Comparison of ENCODE assay signal across 26 cellular contexts in the genomic region with DNA sequence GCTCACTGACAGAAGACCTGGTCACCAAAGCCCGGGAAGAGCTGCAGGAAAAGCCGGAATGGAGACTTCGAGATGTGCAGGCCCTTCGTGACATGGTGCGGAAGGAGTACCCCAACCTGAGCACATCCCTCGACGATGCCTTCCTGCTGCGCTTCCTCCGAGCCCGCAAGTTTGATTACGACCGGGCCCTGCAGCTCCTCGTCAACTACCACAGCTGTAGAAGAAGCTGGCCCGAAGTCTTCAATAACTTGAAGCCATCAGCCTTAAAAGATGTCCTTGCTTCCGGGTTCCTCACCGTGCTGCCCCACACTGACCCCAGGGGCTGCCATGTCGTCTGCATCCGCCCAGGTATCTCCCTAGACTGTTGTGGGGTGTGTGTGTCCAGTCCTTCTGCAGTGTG.
"Had no signal": no experiment of that assay in that cellular context is flagged by ENCODE, and none has a peak within 500 bp of the region (broad histone marks: within the 10 kb centered on the region; RNA-seq: fewer than 3 reads in every experiment).

No MANE protein-coding gene starts in this region.

- H3K27ac ChIP-seq: brain microvascular endothelial cell, cardiac muscle cell, SK-N-MC had no signal

- H3K4me3 Mint-ChIP-seq: activated CD4-positive, alpha-beta memory T cell treated with anti-CD3 and anti-CD28 coated beads for 36 hours; activated CD4-positive, alpha-beta T cell treated with anti-CD3 and anti-CD28 coated beads, Interleukin-2, amount 10 ng/mL, durations not matched to agents 7 days and 5 days; activated naive CD4-positive, alpha-beta T cell treated with anti-CD3 and anti-CD28 coated beads, Interleukin-2, amount 10 ng/mL, durations not matched to agents 7 days and 5 days; activated naive CD8-positive, alpha-beta T cell treated with anti-CD3 and anti-CD28 coated beads for 36 hours; activated T-cell treated with anti-CD3 and anti-CD28 coated beads, Interleukin-2, amount 50 U/mL, for 72 hours; T-cell had no signal

- H3K27me3 ChIP-seq: brain microvascular endothelial cell, cardiac muscle cell had no signal

- H3K4me3 ChIP-seq: cardiac muscle cell, SK-N-MC had no signal

- ATAC-seq: activated T-cell treated with anti-CD3 and anti-CD28 coated beads, Interleukin-2, amount 50 U/mL, for 72 hours; Right ventricle myocardium inferior; T-cell had no signal

- DNase-seq: activated B cell treated with CpG ODN at 0.5 μM for 24 hours; activated CD4-positive, alpha-beta memory T cell treated with anti-CD3 and anti-CD28 coated beads for 36 hours; activated CD4-positive, alpha-beta T cell treated with anti-CD3 and anti-CD28 coated beads for 1 hour; activated CD4-positive, alpha-beta T cell treated with anti-CD3 and anti-CD28 coated beads, Interleukin-2, amount 10 ng/mL, durations not matched to agents 7 days and 5 days; activated CD8-positive, alpha-beta memory T cell treated with anti-CD3 and anti-CD28 coated beads for 24 hours; activated gamma-delta T cell treated with Interleukin-2 at 50 U/mL for 16 hours; activated naive CD4-positive, alpha-beta T cell treated with anti-CD3 and anti-CD28 coated beads, Interleukin-2, amount 10 ng/mL, durations not matched to agents 7 days and 5 days; activated naive CD8-positive, alpha-beta T cell treated with anti-CD3 and anti-CD28 coated beads for 36 hours; activated T-cell treated with anti-CD3 and anti-CD28 coated beads, Interleukin-2, amount 50 U/mL, for 72 hours; brain microvascular endothelial cell; KG1; MV-4-11; NCI-H1092 treated with DMSO at 0.1 percent for 48 hours; NCI-H1417 treated with DMSO at 0.1 percent for 48 hours; NCI-H1694; NCI-H2029; NCI-H446; NCI-H524; T-cell; T-helper 2 cell; T1000 had no signal

- FAIRE-seq: TTC549 had no signal

- H3K9me3 Mint-ChIP-seq: activated B cell treated with CpG ODN at 0.5 μM for 24 hours; activated CD4-positive, alpha-beta memory T cell treated with anti-CD3 and anti-CD28 coated beads for 36 hours; activated CD4-positive, alpha-beta T cell treated with anti-CD3 and anti-CD28 coated beads, Interleukin-2, amount 10 ng/mL, durations not matched to agents 7 days and 5 days; activated naive CD4-positive, alpha-beta T cell treated with anti-CD3 and anti-CD28 coated beads, Interleukin-2, amount 10 ng/mL, durations not matched to agents 7 days and 5 days; activated naive CD8-positive, alpha-beta T cell treated with anti-CD3 and anti-CD28 coated beads for 36 hours; activated T-cell treated with anti-CD3 and anti-CD28 coated beads, Interleukin-2, amount 50 U/mL, for 72 hours; activated T-helper 2 cell treated with anti-CD3 and anti-CD28 coated beads, Interferon-gamma antibody, Interleukin-2, Interleukin-4, amounts not matched to agents 10 μg/mL and 5 μg/mL and 100 μg/mL, durations not matched to agents 14 hours and 24 hours and 36 hours; T-cell had no signal

- H3K27ac Mint-ChIP-seq: activated CD4-positive, alpha-beta memory T cell treated with anti-CD3 and anti-CD28 coated beads for 36 hours; activated CD4-positive, alpha-beta T cell treated with anti-CD3 and anti-CD28 coated beads, Interleukin-2, amount 10 ng/mL, durations not matched to agents 7 days and 5 days; activated naive CD4-positive, alpha-beta T cell treated with anti-CD3 and anti-CD28 coated beads, Interleukin-2, amount 10 ng/mL, durations not matched to agents 7 days and 5 days; activated naive CD8-positive, alpha-beta T cell treated with anti-CD3 and anti-CD28 coated beads for 36 hours; activated T-helper 2 cell treated with anti-CD3 and anti-CD28 coated beads, Interferon-gamma antibody, Interleukin-2, Interleukin-4, amounts not matched to agents 10 μg/mL and 5 μg/mL and 100 μg/mL, durations not matched to agents 14 hours and 24 hours and 36 hours; T-cell had no signal

- H3K27me3 Mint-ChIP-seq: activated B cell treated with CpG ODN at 0.5 μM for 24 hours; activated CD4-positive, alpha-beta memory T cell treated with anti-CD3 and anti-CD28 coated beads for 36 hours; activated CD4-positive, alpha-beta T cell treated with anti-CD3 and anti-CD28 coated beads, Interleukin-2, amount 10 ng/mL, durations not matched to agents 7 days and 5 days; activated naive CD8-positive, alpha-beta T cell treated with anti-CD3 and anti-CD28 coated beads for 36 hours; T-cell had no signal
